In the genomic region with DNA sequence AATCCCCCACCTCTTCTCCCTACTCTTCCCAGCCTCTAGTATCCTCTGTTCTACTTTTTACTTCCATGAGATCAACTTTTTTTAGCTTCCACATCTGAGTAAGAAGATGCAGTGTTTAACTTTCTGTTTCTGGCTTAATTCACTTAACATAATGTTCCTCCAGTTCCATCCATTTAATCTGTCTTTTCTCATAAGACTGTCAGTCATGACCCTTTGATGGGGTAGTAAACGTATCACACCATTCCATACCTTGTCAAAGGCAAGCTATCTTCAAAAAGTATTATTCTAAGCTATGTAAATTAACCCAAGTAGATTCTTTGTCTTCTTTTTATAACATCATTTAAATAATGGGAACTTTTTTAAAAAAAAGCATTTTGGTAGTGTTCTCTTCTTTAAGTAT, we compare ENCODE assay signal across 23 cellular contexts. TPM values are rescaled to one million over a fixed set of nuclear protein-coding genes. Genes with fewer than 3 reads are reported as not detected.
"Had no signal": no experiment of that assay in that cellular context is flagged by ENCODE, and none has a peak within 500 bp of the region (broad histone marks: within the 10 kb centered on the region; RNA-seq: fewer than 3 reads in every experiment).

No MANE protein-coding gene starts in this region.

- H3K27me3 ChIP-seq: SJSA1 had no signal

- H3K9me3 ChIP-seq: SJSA1 had no signal

- H3K4me1 ChIP-seq: SJSA1 had no signal

- H3K27ac ChIP-seq: SJSA1, SK-N-MC had no signal

- H3K4me3 ChIP-seq: SJSA1, SK-N-MC had no signal

- H3K36me3 ChIP-seq: SJSA1 had no signal

- DNase-seq: KBM-7, MV-4-11, NCI-H1048, NCI-H1105, NCI-H1417, NCI-H1436 treated with DMSO at 0.1 percent for 48 hours, NCI-H1694, NCI-H1930, NCI-H2081, NCI-H2107, NCI-H2227 treated with DMSO at 0.1 percent for 48 hours, NCI-H446, NCI-H510A, NCI-H524 treated with DMSO at 0.1 percent for 48 hours, NCI-H69, NCI-H774, Right ventricle myocardium superior, RPMI8226, SIG-M5 had no signal

RNA-seq across cellular contexts. Expression of a gene that starts 15.0 kb away (rescaled TPM):
- total RNA-seq: LHCN-M2, MCF 10A, Right ventricle myocardium superior, SJSA1 had no signal
